1 cellular context compared by ENCODE assay signal in genomic region chr4:84530449-84530848, GRCh38.
TF ChIP-seq lines count a peak whose summit lies in the region.

No MANE protein-coding gene starts in this region.

TF ChIP-seq in HCT116, 20 proteins besides CTCF, POLR2A, EP300 and RAD21:
- TF ChIP-seq YY1 (IDR thresholded peaks at IDR 0.05; ENCODE audit: extremely low read depth, insufficient replicate concordance, low read depth, low read length), result no peak
- TF ChIP-seq ZFX (IDR thresholded peaks at IDR 0.05), result no peak
- no peak for TF ChIP-seq ZNF274 (IDR thresholded peaks at IDR 0.05; ENCODE audit: low read depth, low read length)
- TF ChIP-seq EZH2 (IDR thresholded peaks at IDR 0.05), result no peak
- TF ChIP-seq TCF7L2 (IDR thresholded peaks at IDR 0.05; ENCODE audit: borderline replicate concordance, extremely low read depth, insufficient read depth, insufficient read length), result no peak
- TF ChIP-seq FOSL1 (IDR thresholded peaks at IDR 0.05; ENCODE audit: low read depth), result no peak
- no peak for TF ChIP-seq ZBTB33 (IDR thresholded peaks at IDR 0.05; ENCODE audit: extremely low read depth, insufficient replicate concordance, low read length)
- TF ChIP-seq REST (IDR thresholded peaks at IDR 0.05; ENCODE audit: low read depth), result no peak
